Comparison of ENCODE assay signal across 8 cellular contexts in the genomic region with DNA sequence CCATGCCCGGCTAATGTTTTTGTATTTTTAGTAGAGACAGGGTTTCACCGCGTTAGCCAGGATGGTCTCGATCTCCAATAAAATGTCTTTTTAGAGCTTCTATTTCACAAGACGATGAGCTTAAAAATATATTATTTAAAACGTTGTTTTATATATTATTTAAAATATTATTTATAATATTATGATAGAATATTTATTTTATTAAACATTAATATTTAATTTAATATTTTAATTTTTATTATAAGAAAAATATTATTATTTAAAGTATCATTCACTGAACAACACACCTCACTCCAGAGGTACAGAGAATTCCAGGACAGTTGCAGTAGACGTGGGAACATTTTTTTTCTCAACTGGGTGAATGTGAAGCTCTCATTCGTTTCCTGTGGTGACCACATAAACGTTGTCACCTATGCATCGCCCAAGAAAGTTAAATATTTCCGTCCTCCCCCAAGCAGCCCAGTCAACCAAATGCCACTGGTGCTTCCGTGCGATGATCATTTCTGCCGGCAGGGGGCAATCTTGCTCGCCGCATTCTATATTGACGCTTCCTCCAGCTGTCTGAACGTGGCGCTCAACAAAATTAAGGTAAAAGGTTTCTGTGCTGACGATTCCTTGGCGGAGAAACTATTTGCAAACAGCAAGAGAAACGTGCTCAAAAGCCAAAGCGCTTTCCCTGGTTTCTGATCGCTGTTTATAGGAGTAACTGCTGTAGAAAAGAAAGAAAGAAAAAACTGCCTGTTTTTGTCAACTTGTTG. TPM values are rescaled to one million over a fixed set of nuclear protein-coding genes. Genes with fewer than 3 reads are reported as not detected.
A peak's percentile ranks its signal among the peaks of the same experiment; 100 is the strongest.
DNase-seq lines count a peak whose midpoint lies in the region; ATAC-seq, FAIRE-seq and TF ChIP-seq lines count a peak whose summit lies in the region.

No MANE protein-coding gene starts in this region.

- H3K4me3 Mint-ChIP-seq in activated T-helper 2 cell treated with anti-CD3 and anti-CD28 coated beads, Interferon-gamma antibody, Interleukin-2, Interleukin-4, amounts not matched to agents 10 μg/mL and 5 μg/mL and 100 μg/mL, durations not matched to agents 14 hours and 24 hours and 36 hours (ENCODE audit: low read depth) = no peak overlapping the region

- no peaks in the 10 kb centered on the region for H3K9me3 ChIP-seq in RWPE2 (ENCODE audit: severe bottlenecking)
- no peaks in the 10 kb centered on the region for H3K9me3 ChIP-seq in neutrophil

- H3K9me3 Mint-ChIP-seq in activated T-helper 2 cell treated with anti-CD3 and anti-CD28 coated beads, Interferon-gamma antibody, Interleukin-2, Interleukin-4, amounts not matched to agents 10 μg/mL and 5 μg/mL and 100 μg/mL, durations not matched to agents 14 hours and 24 hours and 36 hours = no peaks in the 10 kb centered on the region

- H3K27ac ChIP-seq in RWPE2 (ENCODE audit: poor library complexity, severe bottlenecking) (no peak overlapping the region), foreskin keratinocyte (no peak overlapping the region), neutrophil (no peak overlapping the region), substantia nigra (ENCODE audit: low read depth, low read length, poor library complexity, severe bottlenecking) (no peak overlapping the region)

- H3K4me1 ChIP-seq in RWPE2 (ENCODE audit: insufficient read depth, poor library complexity, severe bottlenecking) (peaks cover 3% of the 10 kb centered on the region), foreskin keratinocyte (no peaks in the 10 kb centered on the region), neutrophil (ENCODE audit: control insufficient read depth in 1 of 2, insufficient read depth in 1 of 2, low read depth in 1 of 2, low read length in 1 of 2) (peaks cover 0 to 5% of the 10 kb centered on the region in 2 experiments)

- H3K27me3 Mint-ChIP-seq in activated T-helper 2 cell treated with anti-CD3 and anti-CD28 coated beads, Interferon-gamma antibody, Interleukin-2, Interleukin-4, amounts not matched to agents 10 μg/mL and 5 μg/mL and 100 μg/mL, durations not matched to agents 14 hours and 24 hours and 36 hours (ENCODE audit: low read depth) = no peaks in the 10 kb centered on the region

- peaks cover 7% of the 10 kb centered on the region for H3K4me1 Mint-ChIP-seq in activated T-helper 2 cell treated with anti-CD3 and anti-CD28 coated beads, Interferon-gamma antibody, Interleukin-2, Interleukin-4, amounts not matched to agents 10 μg/mL and 5 μg/mL and 100 μg/mL, durations not matched to agents 14 hours and 24 hours and 36 hours (ENCODE audit: low read depth)

- H3K36me3 ChIP-seq in RWPE2 (ENCODE audit: low read depth) = no peaks in the 10 kb centered on the region
- H3K36me3 ChIP-seq in neutrophil = no peaks in the 10 kb centered on the region

- DNase-seq in D721Med (ENCODE audit: insufficient read length, low spot score) (peak; percentile 29), RWPE2 (ENCODE audit: low spot score) (no peak), foreskin keratinocyte (peak in 1 of 2 donors; percentile 47), substantia nigra (lab: John Stamatoyannopoulos, UW) (peak in 45 of 49 donors; percentile 4 to 89 (median 56))
- peak; percentile 75 for DNase-seq in Jurkat, Clone E6-1 (ENCODE audit: low read depth, low spot score)
- peak; percentile 78 for DNase-seq in activated T-helper 2 cell treated with anti-CD3 and anti-CD28 coated beads, Interferon-gamma antibody, Interleukin-2, Interleukin-4, amounts not matched to agents 10 μg/mL and 5 μg/mL and 100 μg/mL, durations not matched to agents 14 hours and 24 hours and 36 hours (ENCODE audit: low spot score)

- H3K27me3 ChIP-seq in RWPE2 (ENCODE audit: insufficient read depth, poor library complexity, severe bottlenecking) = no peaks in the 10 kb centered on the region
- H3K27me3 ChIP-seq in foreskin keratinocyte = no peaks in the 10 kb centered on the region
- H3K27me3 ChIP-seq in neutrophil = peaks cover 10% of the 10 kb centered on the region

- TF ChIP-seq CTCF in D721Med (IDR thresholded peaks at IDR 0.05; ENCODE audit: insufficient read depth, missing control alignments) (peak; percentile 95), RWPE2 (IDR thresholded peaks at IDR 0.05; ENCODE audit: poor library complexity, severe bottlenecking) (peak; percentile 92), foreskin keratinocyte (conservative IDR thresholded peaks at IDR 0.05) (peak; percentile 94), neutrophil (IDR thresholded peaks at IDR 0.05) (peak; percentile 84)

- no peak for FAIRE-seq in D721Med (lab: Jason Lieb, UNC)

- intact Hi-C loops in activated T-helper 2 cell treated with anti-CD3 and anti-CD28 coated beads, Interferon-gamma antibody, Interleukin-2, Interleukin-4, amounts not matched to agents 10 μg/mL and 5 μg/mL and 100 μg/mL, durations not matched to agents 14 hours and 24 hours and 36 hours (cut with micrococcal nuclease) = loop anchor here (1.0 to 5.0 kb wide), 3 partner anchors 56 to 420 kb away; partner anchors contain the start of gene GINS3

- H3K36me3 Mint-ChIP-seq in activated T-helper 2 cell treated with anti-CD3 and anti-CD28 coated beads, Interferon-gamma antibody, Interleukin-2, Interleukin-4, amounts not matched to agents 10 μg/mL and 5 μg/mL and 100 μg/mL, durations not matched to agents 14 hours and 24 hours and 36 hours (ENCODE audit: low read depth) = no peaks in the 10 kb centered on the region

- peak; percentile 90 for ATAC-seq in GM21447 (IDR thresholded peaks at IDR 0.05; ENCODE audit: unreplicated experiment)
- ATAC-seq in RWPE2 (ENCODE audit: low read depth) = peak; percentile 84
- ATAC-seq in foreskin keratinocyte = peak; percentile 78

- no peak overlapping the region for H3K4me3 ChIP-seq in Jurkat, Clone E6-1 (ENCODE audit: low read length)
- no peak overlapping the region for H3K4me3 ChIP-seq in RWPE2 (ENCODE audit: severe bottlenecking)
- no peak overlapping the region for H3K4me3 ChIP-seq in neutrophil (ENCODE audit: low read depth in 1 of 2, low read length in 1 of 2)

- no peak overlapping the region for H3K27ac Mint-ChIP-seq in activated T-helper 2 cell treated with anti-CD3 and anti-CD28 coated beads, Interferon-gamma antibody, Interleukin-2, Interleukin-4, amounts not matched to agents 10 μg/mL and 5 μg/mL and 100 μg/mL, durations not matched to agents 14 hours and 24 hours and 36 hours

RNA-seq across cellular contexts. Expression of gene PRSS54, which starts 41.7 kb away (rescaled TPM):
- not detected for polyA plus RNA-seq in Jurkat, Clone E6-1 (2012; ENCODE audit: insufficient read depth, insufficient read length)
- not detected in 2 replicates for total RNA-seq in activated T-helper 2 cell treated with anti-CD3 and anti-CD28 coated beads, Interferon-gamma antibody, Interleukin-2, Interleukin-4, amounts not matched to agents 10 μg/mL and 5 μg/mL and 100 μg/mL, durations not matched to agents 14 hours and 24 hours and 36 hours
- total RNA-seq in foreskin keratinocyte = not detected in 2 replicates
- polyA plus RNA-seq in foreskin keratinocyte = not detected in 2 replicates

RNA-seq across cellular contexts. Expression of gene GINS3, which starts 55.8 kb away (rescaled TPM):
- 28.2 TPM for polyA plus RNA-seq in Jurkat, Clone E6-1 (2012; ENCODE audit: insufficient read depth, insufficient read length)
- total RNA-seq in activated T-helper 2 cell treated with anti-CD3 and anti-CD28 coated beads, Interferon-gamma antibody, Interleukin-2, Interleukin-4, amounts not matched to agents 10 μg/mL and 5 μg/mL and 100 μg/mL, durations not matched to agents 14 hours and 24 hours and 36 hours = 21.0 and 22.2 TPM in 2 replicates
- 14.9 and 17.5 TPM in 2 replicates for total RNA-seq in foreskin keratinocyte
- 9.8 and 13.5 TPM in 2 replicates for polyA plus RNA-seq in foreskin keratinocyte
